In genomic region chr7:70632400-70632799, GRCh38 we compare ENCODE assay signal across 20 cellular contexts.
"Had no signal": no experiment of that assay in that cellular context is flagged by ENCODE, and none has a peak within 500 bp of the region (broad histone marks: within the 10 kb centered on the region; RNA-seq: fewer than 3 reads in every experiment).

No MANE protein-coding gene starts in this region.

- H3K27me3 Mint-ChIP-seq: naive B cell had no signal

- H3K27ac Mint-ChIP-seq: effector memory CD8-positive, alpha-beta T cell; naive B cell; progenitor cell of endocrine pancreas had no signal

- H3K9me3 Mint-ChIP-seq: effector memory CD8-positive, alpha-beta T cell; naive B cell had no signal

- H3K4me2 ChIP-seq: smooth muscle cell had no signal

- H3K27me3 ChIP-seq: esophagus squamous epithelium, heart left ventricle, pancreas, suprapubic skin, thyroid gland, upper lobe of left lung, uterus had no signal

- H3K36me3 ChIP-seq: esophagus squamous epithelium, heart left ventricle, pancreas, suprapubic skin, thyroid gland, upper lobe of left lung, uterus had no signal

- H3K27ac ChIP-seq: esophagus squamous epithelium, heart left ventricle, pancreas, suprapubic skin, thyroid gland, upper lobe of left lung, uterus had no signal

- H3K4me3 Mint-ChIP-seq: effector memory CD8-positive, alpha-beta T cell; naive B cell had no signal

- H3K4me1 ChIP-seq: heart left ventricle, pancreas, thyroid gland, upper lobe of left lung, uterus had no signal

- ATAC-seq: effector memory CD8-positive, alpha-beta T cell; heart left ventricle; left colon; left ventricle myocardium superior; pancreas; stimulated activated naive CD8-positive, alpha-beta T cell treated with anti-CD3 and anti-CD28 coated beads, Interleukin-15, Interleukin-2, amounts not matched to agents 100 U/mL and 50 U/mL, for 24 hours had no signal

- DNase-seq: effector memory CD8-positive, alpha-beta T cell; esophagus squamous epithelium; foreskin fibroblast; heart left ventricle; hippocampal formation; left colon; left ventricle myocardium superior; mesenchymal stem cell; naive B cell; occipital lobe; pancreas; stimulated activated CD4-positive, alpha-beta T cell treated with anti-CD3 and anti-CD28 coated beads, Interleukin-2, amount 100 ng/mL, for 48 hours; stimulated activated naive CD8-positive, alpha-beta T cell treated with anti-CD3 and anti-CD28 coated beads, Interleukin-15, Interleukin-2, amounts not matched to agents 100 U/mL and 50 U/mL, for 24 hours; thyroid gland; upper lobe of left lung; uterus had no signal

- H3K4me3 ChIP-seq: esophagus squamous epithelium, heart left ventricle, lung, pancreas, smooth muscle cell, suprapubic skin, thyroid gland, upper lobe of left lung, uterus had no signal

- H3K9me3 ChIP-seq: esophagus squamous epithelium, heart left ventricle, pancreas, suprapubic skin, thyroid gland, upper lobe of left lung, uterus had no signal
